12 cellular contexts compared by ENCODE assay signal in genomic region chr20:1810572-1810925, GRCh38.
A peak's percentile ranks its signal among the peaks of the same experiment; 100 is the strongest.
DNase-seq lines count a peak whose midpoint lies in the region; ATAC-seq and TF ChIP-seq lines count a peak whose summit lies in the region.
"Had no signal": no experiment of that assay in that cellular context is flagged by ENCODE, and none has a peak within 500 bp of the region (broad histone marks: within the 10 kb centered on the region; RNA-seq: fewer than 3 reads in every experiment).

No MANE protein-coding gene starts in this region.

- H4K12ac ChIP-seq in trophoblast cell (ENCODE audit: low read depth, low read length): no peak overlapping the region

- H3K9ac ChIP-seq in fibroblast of lung (ENCODE audit: insufficient read depth, low read length): no peak overlapping the region
- H3K9ac ChIP-seq in trophoblast cell (ENCODE audit: low read length): no peak overlapping the region

- no peak overlapping the region for H2BK12ac ChIP-seq in trophoblast cell (ENCODE audit: low read length)

- H3K4me1 ChIP-seq in left ventricle myocardium inferior (peaks cover 45% of the 10 kb centered on the region), fibroblast of lung (ENCODE audit: control insufficient read depth, extremely low read depth, insufficient read depth, low read length) (peaks cover 45% of the 10 kb centered on the region), trophoblast cell (ENCODE audit: control insufficient read depth in 1 of 2, insufficient read depth in 2 of 2, low read length in 2 of 2) (peaks cover 10 to 27% of the 10 kb centered on the region in 2 experiments), upper lobe of right lung (peaks cover 36% of the 10 kb centered on the region)
- H3K4me1 ChIP-seq: SJCRH30 had no signal

- TF ChIP-seq CTCF in left ventricle myocardium inferior (IDR thresholded peaks at IDR 0.05; ENCODE audit: borderline replicate concordance): no peak
- TF ChIP-seq CTCF in fibroblast of lung (conservative IDR thresholded peaks at IDR 0.05 in 1 of 2, IDR thresholded peaks at IDR 0.05 in 1 of 2; ENCODE audit: low read depth in 1 of 2, low read length in 2 of 2): no peak
- TF ChIP-seq CTCF in upper lobe of right lung (IDR thresholded peaks at IDR 0.05): no peak

- ATAC-seq in Right ventricle myocardium superior (ENCODE audit: poor library complexity) (no peak), upper lobe of right lung (no peak), HG03354 (IDR thresholded peaks at IDR 0.05; ENCODE audit: poor library complexity, severe bottlenecking, unreplicated experiment) (no peak)

- no peak overlapping the region for H2BK120ac ChIP-seq in trophoblast cell (ENCODE audit: insufficient read depth, low read length, poor library complexity)

- H3K4ac ChIP-seq in trophoblast cell (ENCODE audit: low read depth, low read length): no peak overlapping the region

- H4K91ac ChIP-seq in trophoblast cell (ENCODE audit: low read depth, low read length): peak overlapping the region; percentile 60

- no peak overlapping the region for H4K8ac ChIP-seq in trophoblast cell (ENCODE audit: low read depth, low read length)

- H3K4me2 ChIP-seq in fibroblast of lung (ENCODE audit: extremely low read depth, insufficient read depth, low read length) (no peak overlapping the region), trophoblast cell (ENCODE audit: low read length) (no peak overlapping the region)

- peaks cover 4% of the 10 kb centered on the region for H3K79me1 ChIP-seq in trophoblast cell (ENCODE audit: low read length)

- H3K27ac ChIP-seq in left ventricle myocardium inferior (replicated peaks) (peak overlapping the region; percentile 67), fibroblast of lung (ENCODE audit: insufficient read depth, low read length) (peak overlapping the region; percentile 81), trophoblast cell (ENCODE audit: low read depth, low read length) (no peak overlapping the region), upper lobe of right lung (peak overlapping the region; percentile 44)
- H3K27ac ChIP-seq: SJCRH30 had no signal

- H3K27me3 ChIP-seq in left ventricle myocardium inferior (ENCODE audit: low read depth): no peaks in the 10 kb centered on the region
- no peaks in the 10 kb centered on the region for H3K27me3 ChIP-seq in fibroblast of lung (ENCODE audit: control insufficient read depth, insufficient read depth, low read length)
- no peaks in the 10 kb centered on the region for H3K27me3 ChIP-seq in trophoblast cell (ENCODE audit: insufficient read depth, low read length)
- no peaks in the 10 kb centered on the region for H3K27me3 ChIP-seq in upper lobe of right lung

- no peaks in the 10 kb centered on the region for H3K36me3 ChIP-seq in left ventricle myocardium inferior
- H3K36me3 ChIP-seq in fibroblast of lung (ENCODE audit: control insufficient read depth, insufficient read depth, low read length): no peaks in the 10 kb centered on the region
- no peaks in the 10 kb centered on the region for H3K36me3 ChIP-seq in trophoblast cell (ENCODE audit: control insufficient read depth in 1 of 2, insufficient read depth in 2 of 2, low read length in 2 of 2)
- H3K36me3 ChIP-seq in upper lobe of right lung: no peaks in the 10 kb centered on the region
- H3K36me3 ChIP-seq: SJCRH30 had no signal

- intact Hi-C loops in left ventricle myocardium inferior (cut with micrococcal nuclease): no loop called here
- intact Hi-C loops in Right ventricle myocardium superior (cut with DNase I): no loop called here
- intact Hi-C loops in upper lobe of right lung (cut with DNase I): no loop called here

- no peaks in the 10 kb centered on the region for H4K20me1 ChIP-seq in fibroblast of lung (ENCODE audit: control insufficient read depth, extremely low read depth, insufficient read depth, low read length)

- DNase-seq in left ventricle myocardium inferior (no peak), Right ventricle myocardium superior (no peak), fibroblast of lung (ENCODE audit: low read depth in 2 of 2) (no peak), trophoblast cell (no peak), upper lobe of right lung (no peak), NCI-H187 (lab: John Stamatoyannopoulos, UW) (no peak), mesenteric fat pad (ENCODE audit: low spot score) (no peak)
- DNase-seq: NCI-H187 treated with DMSO at 0.1 percent for 48 hours, NCI-H774, SJCRH30, small intestine had no signal

- no peak overlapping the region for H2AFZ ChIP-seq in fibroblast of lung (ENCODE audit: low read length)
- H2AFZ ChIP-seq in trophoblast cell (ENCODE audit: insufficient read depth, low read length, poor library complexity): no peak overlapping the region

- no CpG with 5 or more reads among the region's 5 CpGs for WGBS in trophoblast cell (ENCODE audit: extremely low coverage, insufficient coverage, insufficient read length)

- H3K18ac ChIP-seq in trophoblast cell (ENCODE audit: low read length): no peak overlapping the region

- H3K4me3 ChIP-seq in left ventricle myocardium inferior (no peak overlapping the region), fibroblast of lung (replicated peaks in 1 of 4; ENCODE audit: control extremely low read depth in 1 of 4, insufficient read depth in 1 of 4, low read depth in 3 of 4, low read length in 4 of 4) (no peak overlapping the region), trophoblast cell (ENCODE audit: low read depth, low read length) (no peak overlapping the region), upper lobe of right lung (no peak overlapping the region)
- H3K4me3 ChIP-seq: SJCRH30 had no signal

- no peak overlapping the region for H3K14ac ChIP-seq in trophoblast cell (ENCODE audit: low read length)

- no peak overlapping the region for H2BK5ac ChIP-seq in trophoblast cell (ENCODE audit: low read depth, low read length, poor library complexity)

- H3K79me2 ChIP-seq in fibroblast of lung (ENCODE audit: control insufficient read depth, insufficient read depth, low read length) (no peaks in the 10 kb centered on the region), trophoblast cell (ENCODE audit: control insufficient read depth, insufficient read depth, low read length, poor library complexity) (no peaks in the 10 kb centered on the region)

- H3K9me3 ChIP-seq in left ventricle myocardium inferior (replicated peaks) (no peaks in the 10 kb centered on the region), fibroblast of lung (ENCODE audit: control insufficient read depth, insufficient read depth, low read depth, low read length) (no peaks in the 10 kb centered on the region), trophoblast cell (ENCODE audit: insufficient read depth, low read depth, low read length) (no peaks in the 10 kb centered on the region), upper lobe of right lung (no peaks in the 10 kb centered on the region)
- H3K9me3 ChIP-seq: SJCRH30 had no signal

- no peak overlapping the region for H3K23ac ChIP-seq in trophoblast cell (ENCODE audit: low read length)

- H2AK5ac ChIP-seq in trophoblast cell (ENCODE audit: low read length): no peak overlapping the region
